In the genomic region with DNA sequence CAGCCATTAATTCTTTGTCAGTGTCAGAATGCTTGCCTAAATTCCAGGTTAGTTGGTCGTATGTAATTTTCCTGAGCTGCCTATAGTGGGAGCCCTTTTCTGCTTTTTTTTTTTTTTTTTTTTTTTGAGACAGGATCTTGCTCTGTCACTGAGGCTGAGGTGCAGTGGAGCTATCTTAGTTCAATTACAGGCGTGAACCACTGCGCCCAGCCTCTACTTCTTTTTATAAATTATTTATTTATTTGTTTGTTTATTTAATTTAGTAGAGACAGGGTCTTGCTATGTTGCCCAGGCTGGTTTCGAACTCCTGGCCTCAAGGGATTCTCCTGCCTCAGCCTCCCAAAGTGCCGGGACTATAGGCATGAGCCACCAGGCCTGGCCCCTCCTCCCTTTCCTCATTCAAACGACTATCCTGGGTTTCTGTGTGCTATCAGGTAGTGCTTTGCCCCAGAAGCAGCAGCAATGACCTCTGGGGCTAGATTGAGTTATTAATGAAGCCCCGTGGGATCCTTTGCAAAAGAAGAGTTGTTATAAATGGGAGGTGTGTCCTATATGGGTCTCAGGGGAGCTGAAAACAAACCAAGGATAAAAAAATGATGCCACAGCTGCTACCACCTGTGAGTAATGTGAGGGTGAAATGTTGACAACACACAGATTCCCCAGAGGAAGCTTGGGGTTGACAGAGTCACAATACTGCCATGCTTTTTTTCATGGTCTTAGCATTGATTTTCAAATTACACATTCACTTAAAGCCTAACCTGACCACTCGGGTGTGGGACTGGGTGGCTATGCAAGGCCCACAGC, we compare ENCODE assay signal across 9 cellular contexts. TPM values are rescaled to one million over a fixed set of nuclear protein-coding genes. Genes with fewer than 3 reads are reported as not detected.
DNase-seq lines count a peak whose midpoint lies in the region; ATAC-seq and TF ChIP-seq lines count a peak whose summit lies in the region.
"Had no signal": no experiment of that assay in that cellular context is flagged by ENCODE, and none has a peak within 500 bp of the region (broad histone marks: within the 10 kb centered on the region; RNA-seq: fewer than 3 reads in every experiment).

No MANE protein-coding gene starts in this region.

- H3K36me3 Mint-ChIP-seq in CD4-positive, alpha-beta T cell (ENCODE audit: low read depth), result no peaks in the 10 kb centered on the region
- H3K36me3 Mint-ChIP-seq in CD8-positive, alpha-beta memory T cell, result no peaks in the 10 kb centered on the region

- H3K4me1 ChIP-seq in HCT116 (ENCODE audit: control insufficient read depth in 1 of 2, insufficient read depth in 2 of 2, low read length in 2 of 2) (peaks cover 4 to 10% of the 10 kb centered on the region in 2 experiments; a peak in 3 of 4 replicates), OCI-LY7 (ENCODE audit: insufficient read depth, low read length, poor library complexity, severe bottlenecking) (peaks cover 8% of the 10 kb centered on the region), hepatocyte (ENCODE audit: insufficient read depth) (no peaks in the 10 kb centered on the region)
- H3K4me1 ChIP-seq in CD8-positive, alpha-beta memory T cell (ENCODE audit: insufficient read depth, low read length), result no peaks in the 10 kb centered on the region

- no peak overlapping the region for H3K4me3 ChIP-seq in HCT116 (replicated peaks in 1 of 2; ENCODE audit: low read depth in 1 of 2, low read length in 2 of 2)
- no peak overlapping the region for H3K4me3 ChIP-seq in OCI-LY7 (ENCODE audit: low read depth, low read length, poor library complexity, severe bottlenecking)
- no peak overlapping the region for H3K4me3 ChIP-seq in hepatocyte
- H3K4me3 ChIP-seq in CD8-positive, alpha-beta memory T cell (ENCODE audit: low read length), result no peak overlapping the region

- no peak for DNase-seq in CD4-positive, alpha-beta T cell
- DNase-seq in HCT116 (ENCODE audit: low read depth, low spot score), result peak; percentile 31
- peak; percentile 61 for DNase-seq in OCI-LY7 (ENCODE audit: low spot score)
- DNase-seq in hepatocyte (ENCODE audit: low spot score), result no peak
- DNase-seq in NCI-H2081 (lab: John Stamatoyannopoulos, UW), result no peak
- no peak for DNase-seq in CD8-positive, alpha-beta memory T cell
- DNase-seq in NCI-H345 treated with DMSO at 0.1 percent for 48 hours (lab: John Stamatoyannopoulos, UW; ENCODE audit: unreplicated experiment), result no peak
- DNase-seq: activated T-cell treated with anti-CD3 and anti-CD28 coated beads, Interleukin-2, amount 50 U/mL, for 1 hour had no signal

- no TSS peak for BruUV-seq in HCT116 (replicated peaks; lab: Mats Ljungman, UMichigan)
- no TSS peak for BruUV-seq in OCI-LY7 (replicated peaks; lab: Mats Ljungman, UMichigan)

- no peak overlapping the region for H3K27ac ChIP-seq in CD4-positive, alpha-beta T cell (ENCODE audit: low read depth, low read length)
- H3K27ac ChIP-seq in HCT116 (ENCODE audit: low read depth, low read length), result no peak overlapping the region
- H3K27ac ChIP-seq in OCI-LY7 (ENCODE audit: low read depth, low read length, poor library complexity, severe bottlenecking), result no peak overlapping the region
- no peak overlapping the region for H3K27ac ChIP-seq in hepatocyte
- no peak overlapping the region for H3K27ac ChIP-seq in CD8-positive, alpha-beta memory T cell (ENCODE audit: low read depth, low read length)

- H3K9me3 ChIP-seq in CD4-positive, alpha-beta T cell (ENCODE audit: control insufficient read depth, low read length), result no peaks in the 10 kb centered on the region
- H3K9me3 ChIP-seq in HCT116 (ENCODE audit: control insufficient read depth in 1 of 2, insufficient read depth in 1 of 2, low read depth in 1 of 2, low read length in 2 of 2) (no peaks in the 10 kb centered on the region), OCI-LY7 (ENCODE audit: low read length) (no peaks in the 10 kb centered on the region), hepatocyte (ENCODE audit: low read depth) (no peaks in the 10 kb centered on the region)
- H3K9me3 ChIP-seq in CD8-positive, alpha-beta memory T cell (ENCODE audit: low read length), result no peaks in the 10 kb centered on the region

- H3K9me3 Mint-ChIP-seq in CD4-positive, alpha-beta T cell, result no peaks in the 10 kb centered on the region
- peaks cover 0 to 3% (median 0%) of the 10 kb centered on the region in 5 donors for H3K9me3 Mint-ChIP-seq in CD8-positive, alpha-beta memory T cell

- TF ChIP-seq POLR2A in HCT116 (IDR thresholded peaks at IDR 0.05; ENCODE audit: borderline replicate concordance, extremely low read depth, insufficient read depth, insufficient read length), result no peak

- intact Hi-C loops in CD4-positive, alpha-beta T cell (cut with DNase I, micrococcal nuclease), result no loop called here
- intact Hi-C loops in HCT116 (cut with micrococcal nuclease) (loop anchor here (1.0 kb wide), 1 partner anchor 248 kb away; no protein-coding TSS in a partner anchor), OCI-LY7 (cut with micrococcal nuclease; ENCODE audit: unreplicated experiment) (loop anchor here (1.0 to 5.0 kb wide), 2 partner anchors 248 to 373 kb away; no protein-coding TSS in a partner anchor)

- peak; percentile 54 for TF ChIP-seq CTCF in CD4-positive, alpha-beta T cell (IDR thresholded peaks at IDR 0.05)
- TF ChIP-seq CTCF in HCT116 (IDR thresholded peaks at IDR 0.05 in 2 of 3, conservative IDR thresholded peaks at IDR 0.05 in 1 of 3; ENCODE audit: borderline replicate concordance in 1 of 3, insufficient read depth in 1 of 3, low read depth in 2 of 3, low read length in 2 of 3) (peak; percentile 45 to 66 (median 65); a peak in 5 of 6 replicates), OCI-LY7 (conservative IDR thresholded peaks at IDR 0.05; ENCODE audit: low read length) (peak; percentile 77), hepatocyte (IDR thresholded peaks at IDR 0.05; ENCODE audit: poor library complexity) (peak; percentile 48)

- no peak overlapping the region for H3K9ac ChIP-seq in HCT116 (ENCODE audit: low read length)

- RAD21 ChIA-PET in HCT116 (lab: Charles Lee; ENCODE audit: low non-redundant PET in 1 of 2, low total read pairs in 2 of 2, uncharacterized antibody in 2 of 2, unreplicated experiment in 2 of 2), result interaction anchor here (0.6 to 1.7 kb wide), 4 partner anchors 231 to 258 kb away, joined by 4 to 6 read pairs (median 4); no protein-coding TSS in a partner anchor

- no peaks in the 10 kb centered on the region for H3K79me2 ChIP-seq in HCT116 (ENCODE audit: insufficient read depth, low read length)
- H3K79me2 ChIP-seq in OCI-LY7 (ENCODE audit: insufficient read depth, low read depth, low read length), result no peaks in the 10 kb centered on the region
- H3K79me2 ChIP-seq in hepatocyte, result no peaks in the 10 kb centered on the region

- no peaks in the 10 kb centered on the region for H3K9me2 ChIP-seq in HCT116 (ENCODE audit: insufficient read depth)
- H3K9me2 ChIP-seq in OCI-LY7 (ENCODE audit: insufficient read depth, low read length), result no peaks in the 10 kb centered on the region
- H3K9me2 ChIP-seq in hepatocyte (replicated peaks; ENCODE audit: insufficient read depth), result no peaks in the 10 kb centered on the region

- H3K36me3 ChIP-seq in HCT116 (ENCODE audit: control insufficient read depth in 1 of 2, insufficient read depth in 2 of 2, low read length in 2 of 2) (no peaks in the 10 kb centered on the region), OCI-LY7 (ENCODE audit: insufficient read depth, low read length) (no peaks in the 10 kb centered on the region), hepatocyte (replicated peaks; ENCODE audit: insufficient read depth, low read depth) (no peaks in the 10 kb centered on the region)
- H3K36me3 ChIP-seq in CD8-positive, alpha-beta memory T cell (ENCODE audit: insufficient read depth, low read length), result no peaks in the 10 kb centered on the region

- POLR2A ChIA-PET in CD4-positive, alpha-beta T cell (lab: Charles Lee), result interaction anchor here (1.3 kb wide), 1 partner anchor 23 kb away, joined by 4 read pairs; no protein-coding TSS in a partner anchor
- POLR2A ChIA-PET in HCT116 (lab: Charles Lee), result interaction anchor here (0.7 kb wide), 1 partner anchor 387 kb away, joined by 3 read pairs; the partner anchor contains the start of gene BRMS1L
- POLR2A ChIA-PET in OCI-LY7 (lab: Charles Lee), result interaction anchor here (0.5 to 0.7 kb wide), 4 partner anchors 12 to 268 kb away, joined by 3 to 5 read pairs (median 4); no protein-coding TSS in a partner anchor
- POLR2A ChIA-PET in CD8-positive, alpha-beta memory T cell (lab: Charles Lee), result no interaction called here

- no peaks in the 10 kb centered on the region for H3K27me3 Mint-ChIP-seq in CD4-positive, alpha-beta T cell
- peaks cover 0 to 5% of the 10 kb centered on the region in 2 donors for H3K27me3 Mint-ChIP-seq in CD8-positive, alpha-beta memory T cell

- H4K20me1 ChIP-seq in HCT116 (ENCODE audit: insufficient read depth) (no peaks in the 10 kb centered on the region), OCI-LY7 (ENCODE audit: insufficient read depth, low read length) (no peaks in the 10 kb centered on the region), hepatocyte (ENCODE audit: insufficient read depth, poor library complexity, severe bottlenecking) (no peaks in the 10 kb centered on the region)

- H3K4me2 ChIP-seq in HCT116 (ENCODE audit: low read length) (no peak overlapping the region), OCI-LY7 (ENCODE audit: low read length) (no peak overlapping the region), hepatocyte (no peak overlapping the region)

- peak; percentile 56; the same call in 1 of the 2 replicates for TF ChIP-seq RAD21 in HCT116 (IDR thresholded peaks at IDR 0.05; ENCODE audit: low read depth)

- H3K4me1 Mint-ChIP-seq in CD4-positive, alpha-beta T cell (ENCODE audit: low read depth), result no peaks in the 10 kb centered on the region
- H3K4me1 Mint-ChIP-seq in CD8-positive, alpha-beta memory T cell, result no peaks in the 10 kb centered on the region

- no peak overlapping the region for H3K4me3 Mint-ChIP-seq in CD4-positive, alpha-beta T cell
- no peak overlapping the region for H3K4me3 Mint-ChIP-seq in CD8-positive, alpha-beta memory T cell

- H2AFZ ChIP-seq in HCT116 (ENCODE audit: low read depth, low read length, poor library complexity, severe bottlenecking) (peak overlapping the region; percentile 51), OCI-LY7 (ENCODE audit: low read length) (peak overlapping the region; percentile 48), hepatocyte (no peak overlapping the region)

- CTCF ChIA-PET in CD4-positive, alpha-beta T cell (lab: Charles Lee), result interaction anchor here (0.6 kb wide), 4 partner anchors 124 to 368 kb away, joined by 3 read pairs; no protein-coding TSS in a partner anchor
- CTCF ChIA-PET in HCT116 (lab: Charles Lee) (interaction anchor here (0.5 to 3.2 kb wide), 21 partner anchors 9 to 383 kb away, joined by 3 to 15 read pairs (median 3); no protein-coding TSS in a partner anchor), OCI-LY7 (lab: Charles Lee; ENCODE audit: unreplicated experiment) (interaction anchor here (0.6 to 1.4 kb wide), 2 partner anchors 17 to 387 kb away, joined by 3 read pairs; partner anchors contain the start of gene BRMS1L)
- CTCF ChIA-PET in CD8-positive, alpha-beta memory T cell (lab: Charles Lee), result interaction anchor here (1.0 to 1.1 kb wide), 2 partner anchors 15 to 302 kb away, joined by 3 read pairs; no protein-coding TSS in a partner anchor

- H3K27ac Mint-ChIP-seq in CD4-positive, alpha-beta T cell, result no peak overlapping the region
- H3K27ac Mint-ChIP-seq in CD8-positive, alpha-beta memory T cell, result no peak overlapping the region

- no peak for ATAC-seq in CD4-positive, alpha-beta T cell (ENCODE audit: poor library complexity)
- peak; percentile 73 for ATAC-seq in HCT116
- no peak for ATAC-seq in HG03045 (IDR thresholded peaks at IDR 0.05; ENCODE audit: unreplicated experiment)

- H3K27me3 ChIP-seq in CD4-positive, alpha-beta T cell (ENCODE audit: control insufficient read depth, insufficient read depth, low read length), result no peaks in the 10 kb centered on the region
- no peaks in the 10 kb centered on the region for H3K27me3 ChIP-seq in HCT116 (ENCODE audit: insufficient read depth, low read length)
- no peaks in the 10 kb centered on the region for H3K27me3 ChIP-seq in hepatocyte
- H3K27me3 ChIP-seq in CD8-positive, alpha-beta memory T cell (ENCODE audit: insufficient read depth, low read length, poor library complexity, severe bottlenecking), result no peaks in the 10 kb centered on the region

- WGBS in hepatocyte (ENCODE audit: low lambda C conversion rate, missing lambda C conversion rate), result 59% methylated on average over 8 of the region's 8 CpGs

RNA-seq across cellular contexts. Expression of gene NFKBIA, which starts 34.6 kb away (rescaled TPM):
- total RNA-seq in CD4-positive, alpha-beta T cell, result 1,000 to 10,000 TPM in 1 of 2 experiments, 100 to 1,000 TPM in 1; 977 to 1,030 TPM
- total RNA-seq in HCT116 (2021; ENCODE audit: unreplicated experiment) (42.6 TPM), OCI-LY7 (2022) (37.0 and 43.6 TPM in 2 replicates), hepatocyte (238 and 252 TPM in 2 replicates)
- polyA plus RNA-seq in HCT116 (2012), result 38.0 and 62.5 TPM in 2 replicates
- total RNA-seq in OCI-LY7 (2014; rRNA removed; shearing (Covaris generic)), result 100 and 109 TPM in 2 replicates
- polyA plus RNA-seq in hepatocyte, result 345 and 359 TPM in 2 replicates
- total RNA-seq in CD8-positive, alpha-beta memory T cell, result 100 to 1,000 TPM; 482 to 483 TPM
- 344 TPM for polyA plus RNA-seq in CD8-positive, alpha-beta memory T cell

Comparison
In these comparisons a context has a peak if more than half of its experiments do, and no peak if none do; other contexts are left out.
1. DNase-seq: peak in HCT116 (single experiment) and OCI-LY7 (single experiment); none in CD4-positive, alpha-beta T cell (0 of 10), hepatocyte (single experiment), NCI-H2081 (0 of 2), CD8-positive, alpha-beta memory T cell (0 of 5) and NCI-H345 treated with DMSO at 0.1 percent for 48 hours (single experiment).
2. intact Hi-C loops: an anchor here in HCT116 (1.0 kb wide) and OCI-LY7 (1.0 to 5.0 kb wide); none called in CD4-positive, alpha-beta T cell.
3. Peak in every context shown above with its lines, with median percentiles within 50 percentile points of each other: CTCF ChIP-seq.